11 cellular contexts compared by ENCODE assay signal in genomic region chr4:169251291-169252235, GRCh38. TPM values are rescaled to one million over a fixed set of nuclear protein-coding genes. Genes with fewer than 3 reads are reported as not detected.
DNase-seq lines count a peak whose midpoint lies in the region; ATAC-seq and TF ChIP-seq lines count a peak whose summit lies in the region.
"Had no signal": no experiment of that assay in that cellular context is flagged by ENCODE, and none has a peak within 500 bp of the region (broad histone marks: within the 10 kb centered on the region; RNA-seq: fewer than 3 reads in every experiment).

No MANE protein-coding gene starts in this region.

- peak overlapping the region; percentile 82 for H3K27ac ChIP-seq in HCT116 (ENCODE audit: low read depth, low read length)
- H3K27ac ChIP-seq in VCaP: peak overlapping the region; percentile 58

- DNase-seq in HCT116 (ENCODE audit: low read depth, low spot score) (peak; percentile 89), iPS DF 19.7 (ENCODE audit: low read depth, low spot score) (peak; percentile 75), pons (ENCODE audit: low spot score) (peak; percentile 85), left lobe of liver (ENCODE audit: low spot score) (no peak)
- DNase-seq in NK-92 treated with Interleukin-12 subunit alpha and Interleukin-12 subunit beta, amount 100 ng/mL, for 24 hours (lab: John Stamatoyannopoulos, UW): no peak
- no peak for DNase-seq in stimulated activated naive CD8-positive, alpha-beta T cell treated with anti-CD3 and anti-CD28 coated beads, Interleukin-15, Interleukin-2, amounts not matched to agents 100 U/mL and 50 U/mL, for 24 hours
- DNase-seq in activated CD4-positive, alpha-beta T cell treated with anti-CD3 and anti-CD28 coated beads for 36 hours: no peak
- DNase-seq: CD8-positive, alpha-beta memory T cell had no signal

- CTCF ChIA-PET in HCT116 (lab: Charles Lee): no interaction called here
- CTCF ChIA-PET in activated CD4-positive, alpha-beta T cell treated with anti-CD3 and anti-CD28 coated beads for 36 hours (lab: Charles Lee): no interaction called here

- no peaks in the 10 kb centered on the region for H3K36me3 Mint-ChIP-seq in activated CD4-positive, alpha-beta T cell treated with anti-CD3 and anti-CD28 coated beads for 36 hours (ENCODE audit: low read depth)
- H3K36me3 Mint-ChIP-seq: CD8-positive, alpha-beta memory T cell had no signal

- no peak overlapping the region for H2AFZ ChIP-seq in HCT116 (ENCODE audit: low read depth, low read length, poor library complexity, severe bottlenecking)

- TF ChIP-seq RAD21 in HCT116 (IDR thresholded peaks at IDR 0.05; ENCODE audit: low read depth): peak; percentile 15; the same call in 1 of the 2 replicates

- H3K4me1 Mint-ChIP-seq in activated CD4-positive, alpha-beta T cell treated with anti-CD3 and anti-CD28 coated beads for 36 hours: no peaks in the 10 kb centered on the region
- H3K4me1 Mint-ChIP-seq: CD8-positive, alpha-beta memory T cell had no signal

- no peak overlapping the region for H3K27ac Mint-ChIP-seq in activated CD4-positive, alpha-beta T cell treated with anti-CD3 and anti-CD28 coated beads for 36 hours
- H3K27ac Mint-ChIP-seq: CD8-positive, alpha-beta memory T cell; T-helper 1 cell treated with Interleukin-12 subunit alpha and Interleukin-12 subunit beta and Interleukin-4 antibody, amounts not matched to agents 30 μg/mL and 1 μg/mL, for 36 hours had no signal

- no peak for TF ChIP-seq CTCF in HCT116 (IDR thresholded peaks at IDR 0.05 in 2 of 3, conservative IDR thresholded peaks at IDR 0.05 in 1 of 3; ENCODE audit: borderline replicate concordance in 1 of 3, insufficient read depth in 1 of 3, low read depth in 2 of 3, low read length in 2 of 3)
- TF ChIP-seq CTCF in VCaP (conservative IDR thresholded peaks at IDR 0.05): no peak

- RAD21 ChIA-PET in HCT116 (lab: Charles Lee; ENCODE audit: low non-redundant PET in 1 of 2, low total read pairs in 2 of 2, uncharacterized antibody in 2 of 2, unreplicated experiment in 2 of 2): no interaction called here

- peaks cover 74 to 85% of the 10 kb centered on the region in 2 experiments for H3K4me1 ChIP-seq in HCT116 (ENCODE audit: control insufficient read depth in 1 of 2, insufficient read depth in 2 of 2, low read length in 2 of 2)

- H3K4me2 ChIP-seq in HCT116 (ENCODE audit: low read length): peak overlapping the region; percentile 74

- peaks cover 97% of the 10 kb centered on the region for H3K79me2 ChIP-seq in HCT116 (ENCODE audit: insufficient read depth, low read length)

- no peaks in the 10 kb centered on the region for H3K9me3 Mint-ChIP-seq in activated CD4-positive, alpha-beta T cell treated with anti-CD3 and anti-CD28 coated beads for 36 hours (ENCODE audit: low read depth)
- H3K9me3 Mint-ChIP-seq: CD8-positive, alpha-beta memory T cell; T-helper 1 cell treated with Interleukin-12 subunit alpha and Interleukin-12 subunit beta and Interleukin-4 antibody, amounts not matched to agents 30 μg/mL and 1 μg/mL, for 36 hours had no signal

- H3K9ac ChIP-seq in HCT116 (ENCODE audit: low read length): peak overlapping the region; percentile 58

- H3K36me3 ChIP-seq in HCT116 (ENCODE audit: control insufficient read depth in 1 of 2, insufficient read depth in 2 of 2, low read length in 2 of 2): no peaks in the 10 kb centered on the region
- H3K36me3 ChIP-seq: ascending aorta had no signal

- intact Hi-C loops in HCT116 (cut with micrococcal nuclease): loop anchor here (5.0 to 10.0 kb wide), 2 partner anchors 134 to 717 kb away; no protein-coding TSS in a partner anchor
- intact Hi-C loops in activated CD4-positive, alpha-beta T cell treated with anti-CD3 and anti-CD28 coated beads for 36 hours (cut with DNase I, micrococcal nuclease): no loop called here

- no peaks in the 10 kb centered on the region for H3K9me3 ChIP-seq in HCT116 (ENCODE audit: control insufficient read depth in 1 of 2, insufficient read depth in 1 of 2, low read depth in 1 of 2, low read length in 2 of 2)
- H3K9me3 ChIP-seq: ascending aorta had no signal

- no peaks in the 10 kb centered on the region for H3K9me2 ChIP-seq in HCT116 (ENCODE audit: insufficient read depth)

- POLR2A ChIA-PET in HCT116 (lab: Charles Lee): no interaction called here
- POLR2A ChIA-PET in activated CD4-positive, alpha-beta T cell treated with anti-CD3 and anti-CD28 coated beads for 36 hours (lab: Charles Lee): no interaction called here

- no peaks in the 10 kb centered on the region for H4K20me1 ChIP-seq in HCT116 (ENCODE audit: insufficient read depth)

- ATAC-seq in HCT116 (peak; percentile 76), left lobe of liver (no peak)
- ATAC-seq in stimulated activated naive CD8-positive, alpha-beta T cell treated with anti-CD3 and anti-CD28 coated beads, Interleukin-15, Interleukin-2, amounts not matched to agents 100 U/mL and 50 U/mL, for 24 hours: no peak
- ATAC-seq in activated CD4-positive, alpha-beta T cell treated with anti-CD3 and anti-CD28 coated beads for 36 hours: no peak

- no peak overlapping the region for H3K4me3 Mint-ChIP-seq in activated CD4-positive, alpha-beta T cell treated with anti-CD3 and anti-CD28 coated beads for 36 hours
- H3K4me3 Mint-ChIP-seq: CD8-positive, alpha-beta memory T cell; T-helper 1 cell treated with Interleukin-12 subunit alpha and Interleukin-12 subunit beta and Interleukin-4 antibody, amounts not matched to agents 30 μg/mL and 1 μg/mL, for 36 hours had no signal

- peaks cover 1% of the 10 kb centered on the region for H3K27me3 Mint-ChIP-seq in activated CD4-positive, alpha-beta T cell treated with anti-CD3 and anti-CD28 coated beads for 36 hours

- TSS peak; percentile 92 for BruUV-seq in HCT116 (replicated peaks; lab: Mats Ljungman, UMichigan)

- no peaks in the 10 kb centered on the region for H3K27me3 ChIP-seq in HCT116 (ENCODE audit: insufficient read depth, low read length)
- H3K27me3 ChIP-seq: ascending aorta had no signal

- H3K4me3 ChIP-seq in HCT116 (replicated peaks in 1 of 2; ENCODE audit: low read depth in 1 of 2, low read length in 2 of 2): peak overlapping the region; percentile 2 to 42; a peak in 2 of 4 replicates
- H3K4me3 ChIP-seq: ascending aorta had no signal

- TF ChIP-seq POLR2A in HCT116 (IDR thresholded peaks at IDR 0.05; ENCODE audit: borderline replicate concordance, extremely low read depth, insufficient read depth, insufficient read length): no peak

TF ChIP-seq in HCT116, 20 proteins besides CTCF, POLR2A, EP300 and RAD21 (continues in another document):
- no peak for TF ChIP-seq REST (IDR thresholded peaks at IDR 0.05; ENCODE audit: low read depth)
- TF ChIP-seq YY1 (IDR thresholded peaks at IDR 0.05; ENCODE audit: extremely low read depth, insufficient replicate concordance, low read depth, low read length): peak; percentile 51
- no peak for TF ChIP-seq ZNF274 (IDR thresholded peaks at IDR 0.05; ENCODE audit: low read depth, low read length)
- peak; percentile 81 for TF ChIP-seq FOSL1 (IDR thresholded peaks at IDR 0.05; ENCODE audit: low read depth)
- TF ChIP-seq SP1 (IDR thresholded peaks at IDR 0.05; ENCODE audit: low read depth): peak; percentile 77
- TF ChIP-seq POLR2AphosphoS5 (IDR thresholded peaks at IDR 0.05; ENCODE audit: low read depth, low read length): no peak
- no peak for TF ChIP-seq EZH2phosphoT487 (IDR thresholded peaks at IDR 0.05; ENCODE audit: borderline replicate concordance)
- TF ChIP-seq SRF (IDR thresholded peaks at IDR 0.05; ENCODE audit: low read depth): 0 out of 2 replicates have a peak, but pooled peaks have one; percentile 37
- TF ChIP-seq JUND (IDR thresholded peaks at IDR 0.05): peak; percentile 91
- no peak for TF ChIP-seq EZH2 (IDR thresholded peaks at IDR 0.05)
- no peak; the same call in 1 of the 2 replicates for TF ChIP-seq CEBPB (IDR thresholded peaks at IDR 0.05; ENCODE audit: low read depth)
- no peak for TF ChIP-seq EGR1 (IDR thresholded peaks at IDR 0.05; ENCODE audit: low read depth)
- no peak for TF ChIP-seq ZFX (IDR thresholded peaks at IDR 0.05)
- TF ChIP-seq ATF3 (IDR thresholded peaks at IDR 0.05): peak; percentile 82; the same call in 1 of the 2 replicates
- peak; percentile 65 for TF ChIP-seq TCF7L2 (IDR thresholded peaks at IDR 0.05; ENCODE audit: borderline replicate concordance, extremely low read depth, insufficient read depth, insufficient read length)

RNA-seq across cellular contexts. Expression of gene SH3RF1, which starts 19.2 kb away (rescaled TPM):
- total RNA-seq in HCT116 (2021; ENCODE audit: unreplicated experiment): 59.5 TPM
- polyA plus RNA-seq in HCT116 (2012): 23.7 and 24.4 TPM in 2 replicates
- total RNA-seq in left lobe of liver: 7.2 TPM
- under 1 TPM; 0.39 to 0.63 TPM for total RNA-seq in activated CD4-positive, alpha-beta T cell treated with anti-CD3 and anti-CD28 coated beads for 36 hours
- polyA plus RNA-seq: CD8-positive, alpha-beta memory T cell had no signal

Comparison
In these comparisons a context has a peak if more than half of its experiments do, and no peak if none do; other contexts are left out.
1. DNase-seq: peak in HCT116 (single experiment), iPS DF 19.7 (single experiment) and pons (single experiment); none in NK-92 treated with Interleukin-12 subunit alpha and Interleukin-12 subunit beta, amount 100 ng/mL, for 24 hours (single experiment), stimulated activated naive CD8-positive, alpha-beta T cell treated with anti-CD3 and anti-CD28 coated beads, Interleukin-15, Interleukin-2, amounts not matched to agents 100 U/mL and 50 U/mL, for 24 hours (single experiment), left lobe of liver (single experiment) and activated CD4-positive, alpha-beta T cell treated with anti-CD3 and anti-CD28 coated beads for 36 hours (single experiment).